Comparison of ENCODE assay signal across 12 cellular contexts in genomic region chr17:80984749-80985148, GRCh38. TPM values are rescaled to one million over a fixed set of nuclear protein-coding genes. Genes with fewer than 3 reads are reported as not detected.
DNase-seq lines count a peak whose midpoint lies in the region; ATAC-seq and TF ChIP-seq lines count a peak whose summit lies in the region.
"Had no signal": no experiment of that assay in that cellular context is flagged by ENCODE, and none has a peak within 500 bp of the region (broad histone marks: within the 10 kb centered on the region; RNA-seq: fewer than 3 reads in every experiment).

No MANE protein-coding gene starts in this region.

- H3K9ac ChIP-seq in neuronal stem cell (ENCODE audit: low read depth, low read length, poor library complexity): no peak overlapping the region

- no peak overlapping the region for H2AK5ac ChIP-seq in neuronal stem cell (ENCODE audit: low read depth, low read length)

- no peak overlapping the region for H3K18ac ChIP-seq in neuronal stem cell (ENCODE audit: low read length)

- H3K9me3 ChIP-seq in neuronal stem cell (replicated peaks in 1 of 2; ENCODE audit: control insufficient read depth in 2 of 2, insufficient read depth in 1 of 2, low read depth in 1 of 2, low read length in 2 of 2): peaks cover 0 to 2% of the 10 kb centered on the region in 2 donors

- H3K4me3 ChIP-seq in epithelial cell of proximal tubule (ENCODE audit: low read depth, low read length) (no peak overlapping the region), neuronal stem cell (ENCODE audit: low read length in 2 of 2) (no peak overlapping the region)

- H3K9me3 Mint-ChIP-seq in activated naive CD8-positive, alpha-beta T cell treated with anti-CD3 and anti-CD28 coated beads for 36 hours: no peaks in the 10 kb centered on the region
- H3K9me3 Mint-ChIP-seq: activated naive CD4-positive, alpha-beta T cell treated with anti-CD3 and anti-CD28 coated beads, Interleukin-2, amount 50 U/mL, for 24 hours; stimulated activated memory B cell treated with anti-CD40 and anti-IgM and Interleukin-4, amounts not matched to agents 10 μg/mL and 1 μg/mL and 100 μg/mL, for 72 hours had no signal

- H3K4me2 ChIP-seq in neuronal stem cell (ENCODE audit: insufficient read depth, low read length, poor library complexity, severe bottlenecking): no peak overlapping the region

- no peak overlapping the region for H2BK5ac ChIP-seq in neuronal stem cell (ENCODE audit: low read length)

- no peak overlapping the region for H2BK12ac ChIP-seq in neuronal stem cell (ENCODE audit: low read length)

- DNase-seq in Ammon's horn (ENCODE audit: low spot score): peak; percentile 55
- peak; percentile 40 to 65 for DNase-seq in NCI-H524 (lab: John Stamatoyannopoulos, UW)
- no peak for DNase-seq in epithelial cell of proximal tubule (ENCODE audit: low read depth)
- peak; percentile 51 for DNase-seq in neuronal stem cell (ENCODE audit: low spot score)
- no peak for DNase-seq in activated naive CD8-positive, alpha-beta T cell treated with anti-CD3 and anti-CD28 coated beads for 36 hours
- DNase-seq in SK-N-DZ (ENCODE audit: low spot score): no peak
- no peak for DNase-seq in HK-2 (ENCODE audit: unreplicated experiment)
- DNase-seq: NCI-H1930 had no signal

- H2BK15ac ChIP-seq in neuronal stem cell (ENCODE audit: low read length): no peak overlapping the region

- H3K4ac ChIP-seq in neuronal stem cell (ENCODE audit: low read length): no peak overlapping the region

- peaks cover 13% of the 10 kb centered on the region for H3K4me1 Mint-ChIP-seq in activated naive CD8-positive, alpha-beta T cell treated with anti-CD3 and anti-CD28 coated beads for 36 hours

- H2BK120ac ChIP-seq in neuronal stem cell (ENCODE audit: low read depth, low read length): no peak overlapping the region

- H2AFZ ChIP-seq in neuronal stem cell (ENCODE audit: low read length): peak overlapping the region; percentile 60

- H3K23ac ChIP-seq in neuronal stem cell (ENCODE audit: low read depth, low read length, poor library complexity): no peak overlapping the region

- no peak for ATAC-seq in HG02571 (IDR thresholded peaks at IDR 0.05; ENCODE audit: unreplicated experiment)
- ATAC-seq: stimulated activated memory B cell treated with anti-CD40 and anti-IgM and Interleukin-4, amounts not matched to agents 10 μg/mL and 1 μg/mL and 100 μg/mL, for 72 hours had no signal

- peaks cover 0 to 21% (median 3%) of the 10 kb centered on the region in 3 experiments for H3K27me3 ChIP-seq in neuronal stem cell (ENCODE audit: control insufficient read depth in 3 of 3, insufficient read depth in 3 of 3, low read depth in 1 of 3, low read length in 3 of 3)

- peaks cover 7 to 18% of the 10 kb centered on the region in 2 donors for H3K4me1 ChIP-seq in neuronal stem cell (ENCODE audit: control insufficient read depth in 2 of 2, insufficient read depth in 1 of 2, low read depth in 1 of 2, low read length in 2 of 2)

- no peaks in the 10 kb centered on the region for H3K36me3 Mint-ChIP-seq in activated naive CD8-positive, alpha-beta T cell treated with anti-CD3 and anti-CD28 coated beads for 36 hours
- H3K36me3 Mint-ChIP-seq: stimulated activated memory B cell treated with anti-CD40 and anti-IgM and Interleukin-4, amounts not matched to agents 10 μg/mL and 1 μg/mL and 100 μg/mL, for 72 hours had no signal

- H3K79me1 ChIP-seq in neuronal stem cell (ENCODE audit: low read depth, low read length): peaks cover 2% of the 10 kb centered on the region

- no peaks in the 10 kb centered on the region for H3K36me3 ChIP-seq in neuronal stem cell (replicated peaks in 1 of 2; ENCODE audit: control insufficient read depth in 2 of 2, insufficient read depth in 2 of 2, low read length in 2 of 2)

- no peak overlapping the region for H4K8ac ChIP-seq in neuronal stem cell (ENCODE audit: low read depth, low read length)

- H4K91ac ChIP-seq in neuronal stem cell (ENCODE audit: low read depth, low read length, poor library complexity): no peak overlapping the region

- H3K14ac ChIP-seq in neuronal stem cell (ENCODE audit: low read length): no peak overlapping the region

- TF ChIP-seq CTCF in epithelial cell of proximal tubule (conservative IDR thresholded peaks at IDR 0.05; ENCODE audit: low read depth, low read length): peak; percentile 10

- no peak overlapping the region for H3K27ac ChIP-seq in neuronal stem cell (replicated peaks; ENCODE audit: low read length)

- no peak overlapping the region for H3K4me3 Mint-ChIP-seq in activated naive CD8-positive, alpha-beta T cell treated with anti-CD3 and anti-CD28 coated beads for 36 hours
- H3K4me3 Mint-ChIP-seq: activated naive CD4-positive, alpha-beta T cell treated with anti-CD3 and anti-CD28 coated beads, Interleukin-2, amount 50 U/mL, for 24 hours; stimulated activated memory B cell treated with anti-CD40 and anti-IgM and Interleukin-4, amounts not matched to agents 10 μg/mL and 1 μg/mL and 100 μg/mL, for 72 hours had no signal

- H3K27me3 Mint-ChIP-seq in activated naive CD8-positive, alpha-beta T cell treated with anti-CD3 and anti-CD28 coated beads for 36 hours: peaks cover 16% of the 10 kb centered on the region

- no peak overlapping the region for H3K27ac Mint-ChIP-seq in activated naive CD8-positive, alpha-beta T cell treated with anti-CD3 and anti-CD28 coated beads for 36 hours
- H3K27ac Mint-ChIP-seq: activated naive CD4-positive, alpha-beta T cell treated with anti-CD3 and anti-CD28 coated beads, Interleukin-2, amount 50 U/mL, for 24 hours; progenitor cell of endocrine pancreas; stimulated activated memory B cell treated with anti-CD40 and anti-IgM and Interleukin-4, amounts not matched to agents 10 μg/mL and 1 μg/mL and 100 μg/mL, for 72 hours had no signal

- WGBS in neuronal stem cell (ENCODE audit: extremely low coverage in 2 of 2, insufficient read length in 2 of 2, insufficient replicate concordance in 1 of 2), 2 donors: no CpG with 5 or more reads among the region's 7 CpGs

RNA-seq across cellular contexts. Expression of gene CHMP6, which starts 6.9 kb away (rescaled TPM):
- 32.6 and 35.7 TPM in 2 replicates for total RNA-seq in epithelial cell of proximal tubule
- 14.3 TPM for polyA plus RNA-seq in neuronal stem cell (2013, experiment 1 of 2)
- polyA plus RNA-seq in neuronal stem cell (2013, experiment 2 of 2): 13.1 TPM
- total RNA-seq in activated naive CD8-positive, alpha-beta T cell treated with anti-CD3 and anti-CD28 coated beads for 36 hours: 10 to 100 TPM; 21.6 to 23.8 TPM
- 18.4 and 18.6 TPM in 2 replicates for polyA plus RNA-seq in SK-N-DZ (2014; cell fraction: cytosol; rRNA removed)
- 13.8 and 17.7 TPM in 2 replicates for polyA plus RNA-seq in SK-N-DZ (2014; cell fraction: nucleus; rRNA removed)

RNA-seq across cellular contexts. Expression of gene BAIAP2, which starts 50.2 kb away (rescaled TPM):
- 44.0 and 77.3 TPM in 2 replicates for total RNA-seq in epithelial cell of proximal tubule
- 30.9 TPM for polyA plus RNA-seq in neuronal stem cell (2013, experiment 1 of 2)
- polyA plus RNA-seq in neuronal stem cell (2013, experiment 2 of 2): 31.6 TPM
- 10 to 100 TPM in 1 of 2 experiments, 1 to 10 TPM in 1; 7.7 to 10.0 TPM for total RNA-seq in activated naive CD8-positive, alpha-beta T cell treated with anti-CD3 and anti-CD28 coated beads for 36 hours
- 26.1 and 29.6 TPM in 2 replicates for polyA plus RNA-seq in SK-N-DZ (2014; cell fraction: cytosol; rRNA removed)
- polyA plus RNA-seq in SK-N-DZ (2014; cell fraction: nucleus; rRNA removed): 37.3 and 59.3 TPM in 2 replicates

Comparison
In these comparisons a context has a peak if more than half of its experiments do, and no peak if none do; other contexts are left out.
1. DNase-seq: peak in Ammon's horn (single experiment), NCI-H524 (2 of 2) and neuronal stem cell (single experiment); none in epithelial cell of proximal tubule (single experiment), activated naive CD8-positive, alpha-beta T cell treated with anti-CD3 and anti-CD28 coated beads for 36 hours (single experiment), SK-N-DZ (single experiment) and HK-2 (single experiment).